12 cellular contexts compared by ENCODE assay signal in genomic region chr6:42443312-42444075, GRCh38. TPM values are rescaled to one million over a fixed set of nuclear protein-coding genes. Genes with fewer than 3 reads are reported as not detected.
DNase-seq lines count a peak whose midpoint lies in the region; ATAC-seq, FAIRE-seq and TF ChIP-seq lines count a peak whose summit lies in the region.
"Had no signal": no experiment of that assay in that cellular context is flagged by ENCODE, and none has a peak within 500 bp of the region (broad histone marks: within the 10 kb centered on the region; RNA-seq: fewer than 3 reads in every experiment).

No MANE protein-coding gene starts in this region.

- H3K27me3 Mint-ChIP-seq in astrocyte (ENCODE audit: low read depth, unreplicated experiment) (no peaks in the 10 kb centered on the region), mesothelial cell of epicardium (ENCODE audit: low read depth) (no peaks in the 10 kb centered on the region)

- H3K9me2 ChIP-seq in GM23248 (ENCODE audit: insufficient read depth) = no peaks in the 10 kb centered on the region

- CTCF ChIA-PET in A673 (lab: Charles Lee) = no interaction called here

- H4K20me1 ChIP-seq in GM23248 (ENCODE audit: insufficient read depth) (no peaks in the 10 kb centered on the region), astrocyte (ENCODE audit: insufficient read depth, low read length) (peaks cover 44% of the 10 kb centered on the region)

- H3K4me3 ChIP-seq in A673 (ENCODE audit: low read depth, low read length, poor library complexity, severe bottlenecking) (no peak overlapping the region), GM23248 (peak overlapping the region; percentile 23; the same call in 1 of the 2 replicates), astrocyte (ENCODE audit: insufficient read depth, low read depth, low read length) (no peak overlapping the region), body of pancreas (no peak overlapping the region)
- H3K4me3 ChIP-seq: left lung had no signal

- 38 to 39% methylated on average over 11 of the region's 11 CpGs for WGBS in GM23248 (ENCODE audit: low coverage in 1 of 2, low lambda C conversion rate in 2 of 2, missing lambda C conversion rate in 2 of 2), 2 experiments
- 61 to 65% methylated on average over 11 of the region's 11 CpGs for WGBS in body of pancreas, 2 donors

- TF ChIP-seq CTCF in A673 (conservative IDR thresholded peaks at IDR 0.05; ENCODE audit: low read depth, low read length) (no peak), astrocyte (IDR thresholded peaks at IDR 0.05; ENCODE audit: insufficient read depth, low read depth, low read length) (no peak), mesothelial cell of epicardium (IDR thresholded peaks at IDR 0.05; ENCODE audit: unreplicated experiment) (no peak), body of pancreas (IDR thresholded peaks at IDR 0.05) (no peak), D721Med (IDR thresholded peaks at IDR 0.05; ENCODE audit: insufficient read depth, missing control alignments) (no peak)

- in situ Hi-C loops in GM23248 (cut with MboI) = no loop called here

- H3K4me1 ChIP-seq in A673 (ENCODE audit: insufficient read depth, low read length, poor library complexity, severe bottlenecking) (peaks cover 26% of the 10 kb centered on the region), GM23248 (ENCODE audit: insufficient read depth) (peaks cover 21% of the 10 kb centered on the region), astrocyte (ENCODE audit: insufficient read depth, low read length) (peaks cover 17% of the 10 kb centered on the region), body of pancreas (peaks cover 20% of the 10 kb centered on the region)

- H2AFZ ChIP-seq in GM23248 = peak overlapping the region; percentile 69
- H2AFZ ChIP-seq in astrocyte (ENCODE audit: low read depth, low read length) = no peak overlapping the region

- H3K9me3 Mint-ChIP-seq in astrocyte (ENCODE audit: unreplicated experiment) (no peaks in the 10 kb centered on the region), mesothelial cell of epicardium (no peaks in the 10 kb centered on the region)
- H3K9me3 Mint-ChIP-seq: activated naive CD8-positive, alpha-beta T cell treated with anti-CD3 and anti-CD28 coated beads, Interleukin-2, amount 10 ng/mL, durations not matched to agents 7 days and 5 days had no signal

- no peaks in the 10 kb centered on the region for H3K27me3 ChIP-seq in A673 (replicated peaks; ENCODE audit: insufficient read depth, low read depth, low read length, poor library complexity)
- H3K27me3 ChIP-seq in GM23248 (replicated peaks; ENCODE audit: insufficient read depth) = no peaks in the 10 kb centered on the region
- H3K27me3 ChIP-seq in astrocyte (ENCODE audit: insufficient read depth, low read length) = no peaks in the 10 kb centered on the region
- H3K27me3 ChIP-seq in body of pancreas = no peaks in the 10 kb centered on the region
- H3K27me3 ChIP-seq: dorsolateral prefrontal cortex, left lung had no signal

- H3K4me2 ChIP-seq in GM23248 (ENCODE audit: unreplicated experiment) = peak overlapping the region; percentile 9
- H3K4me2 ChIP-seq in astrocyte (ENCODE audit: low read length) = no peak overlapping the region

- H3K36me3 Mint-ChIP-seq in astrocyte (ENCODE audit: low read depth, unreplicated experiment) (peaks cover 15% of the 10 kb centered on the region), mesothelial cell of epicardium (peaks cover 8% of the 10 kb centered on the region)

- intact Hi-C loops in A673 (cut with micrococcal nuclease; ENCODE audit: unreplicated experiment) (no loop called here), body of pancreas (cut with DNase I) (no loop called here)

- no peak for ATAC-seq in body of pancreas
- ATAC-seq: left lung had no signal

- POLR2A ChIA-PET in A673 (lab: Charles Lee; ENCODE audit: low non-redundant PET) = interaction anchor here (0.5 kb wide), 1 partner anchor 9 kb away, joined by 3 read pairs; no protein-coding TSS in a partner anchor

- no peak for FAIRE-seq in astrocyte (lab: Jason Lieb, UNC)
- FAIRE-seq in D721Med (lab: Jason Lieb, UNC) = no peak

- no peaks in the 10 kb centered on the region for H3K36me3 ChIP-seq in A673 (ENCODE audit: insufficient read depth, low read length, poor library complexity, severe bottlenecking)
- H3K36me3 ChIP-seq in GM23248 (ENCODE audit: low read depth) = no peaks in the 10 kb centered on the region
- no peaks in the 10 kb centered on the region for H3K36me3 ChIP-seq in astrocyte (ENCODE audit: insufficient read depth, low read length)
- no peaks in the 10 kb centered on the region for H3K36me3 ChIP-seq in body of pancreas (replicated peaks in 1 of 2; ENCODE audit: insufficient read depth in 1 of 2, low read depth in 2 of 2)
- H3K36me3 ChIP-seq: left lung had no signal

- H3K4me3 Mint-ChIP-seq in astrocyte (ENCODE audit: unreplicated experiment) (peak overlapping the region; percentile 6), mesothelial cell of epicardium (peak overlapping the region; percentile 28)
- H3K4me3 Mint-ChIP-seq: activated naive CD8-positive, alpha-beta T cell treated with anti-CD3 and anti-CD28 coated beads, Interleukin-2, amount 10 ng/mL, durations not matched to agents 7 days and 5 days had no signal

- H3K27ac ChIP-seq in A673 (ENCODE audit: low read depth, low read length, poor library complexity, severe bottlenecking) (peak overlapping the region; percentile 12), GM23248 (no peak overlapping the region), astrocyte (ENCODE audit: low read depth, low read length) (no peak overlapping the region), body of pancreas (no peak overlapping the region)
- H3K27ac ChIP-seq: left lung had no signal

- H3K9me3 ChIP-seq in A673 (ENCODE audit: low read depth, low read length, poor library complexity, severe bottlenecking) = no peaks in the 10 kb centered on the region
- no peaks in the 10 kb centered on the region for H3K9me3 ChIP-seq in GM23248 (ENCODE audit: low read depth)
- H3K9me3 ChIP-seq in astrocyte (ENCODE audit: insufficient read depth, low read depth, low read length) = no peaks in the 10 kb centered on the region
- no peaks in the 10 kb centered on the region for H3K9me3 ChIP-seq in body of pancreas
- H3K9me3 ChIP-seq: left lung had no signal

- H3K27ac Mint-ChIP-seq in astrocyte (ENCODE audit: unreplicated experiment) (no peak overlapping the region), mesothelial cell of epicardium (peak overlapping the region; percentile 72)
- H3K27ac Mint-ChIP-seq: activated naive CD8-positive, alpha-beta T cell treated with anti-CD3 and anti-CD28 coated beads, Interleukin-2, amount 10 ng/mL, durations not matched to agents 7 days and 5 days had no signal

- H3K4me1 Mint-ChIP-seq in astrocyte (ENCODE audit: low read depth, unreplicated experiment) (peaks cover 44% of the 10 kb centered on the region), mesothelial cell of epicardium (peaks cover 70% of the 10 kb centered on the region)

- no peak for TF ChIP-seq POLR2A in body of pancreas (IDR thresholded peaks at IDR 0.05)

- H3K9ac ChIP-seq in GM23248 (peak overlapping the region; percentile 14; the same call in 1 of the 2 replicates), astrocyte (ENCODE audit: low read length) (no peak overlapping the region)

- DNase-seq in A673 (ENCODE audit: low spot score) (no peak), GM23248 (peak; percentile 35), astrocyte (ENCODE audit: low read depth) (no peak), mesothelial cell of epicardium (ENCODE audit: low spot score in 2 of 2, unreplicated experiment in 2 of 2) (no peak), body of pancreas (no peak), hypothalamus (lab: John Stamatoyannopoulos, UW) (no peak), D721Med (ENCODE audit: insufficient read length, low spot score) (no peak)
- DNase-seq in effector CD8-positive, alpha-beta T cell (lab: John Stamatoyannopoulos, UW) = no peak
- DNase-seq: activated naive CD8-positive, alpha-beta T cell treated with anti-CD3 and anti-CD28 coated beads, Interleukin-2, amount 10 ng/mL, durations not matched to agents 7 days and 5 days; dorsolateral prefrontal cortex; GF-D8; left lung had no signal

- H3K79me2 ChIP-seq in GM23248 (ENCODE audit: insufficient read depth) (peaks cover 100% of the 10 kb centered on the region), astrocyte (ENCODE audit: insufficient read depth, low read length) (peaks cover 74% of the 10 kb centered on the region)

- BruUV-seq in A673 (replicated peaks; lab: Mats Ljungman, UMichigan) = no TSS peak

- no peaks in the 10 kb centered on the region for H3F3A ChIP-seq in GM23248 (ENCODE audit: insufficient read depth)

RNA-seq across cellular contexts. Expression of gene TRERF1, which starts 8.2 kb away (rescaled TPM):
- total RNA-seq in A673 (2021) = 9.5 and 10.8 TPM in 2 replicates
- 2.7 and 4.7 TPM in 2 replicates for total RNA-seq in GM23248 (2014; rRNA removed; shearing (Covaris generic))
- polyA plus RNA-seq in GM23248 (2016; fragmentation: Nextera tagmentation; extraction: Ambion mirVana) = 2.8 and 3.1 TPM in 2 replicates
- total RNA-seq in astrocyte = 7.7 and 8.6 TPM in 2 replicates
- total RNA-seq in mesothelial cell of epicardium = 18.6 to 20.3 TPM (median 19.8 TPM) in 3 replicates
- total RNA-seq in body of pancreas = 1 to 10 TPM; 2.3 to 3.4 TPM
